1 cellular context compared by ENCODE assay signal in genomic region chr17:82205720-82206508, GRCh38.
TF ChIP-seq lines count a peak whose summit lies in the region.

No MANE protein-coding gene starts in this region.

TF ChIP-seq in K562, 482 proteins besides CTCF, POLR2A, EP300 and RAD21 (continued from another document and continues in another):
- TF ChIP-seq AFF1 (IDR thresholded peaks at IDR 0.05; ENCODE audit: low read depth in 1 of 2, partially characterized antibody in 2 of 2): peak; percentile 10 to 62
- peak; percentile 58; the same call in 1 of the 2 replicates for TF ChIP-seq MTA3 (IDR thresholded peaks at IDR 0.05; ENCODE audit: borderline replicate concordance)
- TF ChIP-seq ZNF23 (CRISPR knock-in tag; IDR thresholded peaks at IDR 0.05): no peak
- TF ChIP-seq SMAD3 (CRISPR knock-in tag; conservative IDR thresholded peaks at IDR 0.05): 0 out of 2 replicates have a peak, but pooled peaks have one; percentile 46
- TF ChIP-seq BRD9 (IDR thresholded peaks at IDR 0.05; ENCODE audit: low read depth, partially characterized antibody): no peak
- TF ChIP-seq ZNF592 (IDR thresholded peaks at IDR 0.05): peak; percentile 90
- no peak for TF ChIP-seq NFIX (CRISPR knock-in tag; IDR thresholded peaks at IDR 0.05; ENCODE audit: low read depth)
- no peak for TF ChIP-seq ZNF407 (IDR thresholded peaks at IDR 0.05; ENCODE audit: low read depth)
- TF ChIP-seq SLC30A9 (CRISPR knock-in tag; IDR thresholded peaks at IDR 0.05): no peak
- TF ChIP-seq ASH1L (IDR thresholded peaks at IDR 0.05; ENCODE audit: borderline replicate concordance, low read depth, partially characterized antibody): peak; percentile 46
- TF ChIP-seq CEBPG (CRISPR knock-in tag; IDR thresholded peaks at IDR 0.05): peak; percentile 48; the same call in 1 of the 2 replicates
- no peak for TF ChIP-seq CEBPG (tag; conservative IDR thresholded peaks at IDR 0.05 in 1 of 2, IDR thresholded peaks at IDR 0.05 in 1 of 2)
- no peak for TF ChIP-seq CREBBP (IDR thresholded peaks at IDR 0.05; ENCODE audit: low read depth, low read length)
- TF ChIP-seq ZNF24 (IDR thresholded peaks at IDR 0.05): no peak
- TF ChIP-seq ETS1 (conservative IDR thresholded peaks at IDR 0.05; ENCODE audit: control insufficient read depth, low read depth, low read length): no peak
- TF ChIP-seq PKNOX1 (IDR thresholded peaks at IDR 0.05): peak; percentile 73
- no peak for TF ChIP-seq ZNF224 (CRISPR knock-in tag; IDR thresholded peaks at IDR 0.05)
- no peak for TF ChIP-seq KAT8 (IDR thresholded peaks at IDR 0.05; ENCODE audit: low read depth)
- TF ChIP-seq MAZ (CRISPR knock-in tag; conservative IDR thresholded peaks at IDR 0.05 in 1 of 2, IDR thresholded peaks at IDR 0.05 in 1 of 2): peak; percentile 67 to 86
- no peak for TF ChIP-seq PRDM10 (IDR thresholded peaks at IDR 0.05; ENCODE audit: partially characterized antibody)
- peak; percentile 35; the same call in 1 of the 2 replicates for TF ChIP-seq ATF3 (IDR thresholded peaks at IDR 0.05)
- TF ChIP-seq ATF3 (CRISPR knock-in tag; conservative IDR thresholded peaks at IDR 0.05): peak; percentile 75; the same call in 1 of the 2 replicates
- no peak for TF ChIP-seq ZNF174 (CRISPR knock-in tag; IDR thresholded peaks at IDR 0.05)
- no peak for TF ChIP-seq ZBTB34 (CRISPR knock-in tag; IDR thresholded peaks at IDR 0.05)
- peak; percentile 37 for TF ChIP-seq SMAD1 (IDR thresholded peaks at IDR 0.05; ENCODE audit: low read depth, low read length, partially characterized antibody)
